ENCODE assay signal across 8 cellular contexts in the genomic region with DNA sequence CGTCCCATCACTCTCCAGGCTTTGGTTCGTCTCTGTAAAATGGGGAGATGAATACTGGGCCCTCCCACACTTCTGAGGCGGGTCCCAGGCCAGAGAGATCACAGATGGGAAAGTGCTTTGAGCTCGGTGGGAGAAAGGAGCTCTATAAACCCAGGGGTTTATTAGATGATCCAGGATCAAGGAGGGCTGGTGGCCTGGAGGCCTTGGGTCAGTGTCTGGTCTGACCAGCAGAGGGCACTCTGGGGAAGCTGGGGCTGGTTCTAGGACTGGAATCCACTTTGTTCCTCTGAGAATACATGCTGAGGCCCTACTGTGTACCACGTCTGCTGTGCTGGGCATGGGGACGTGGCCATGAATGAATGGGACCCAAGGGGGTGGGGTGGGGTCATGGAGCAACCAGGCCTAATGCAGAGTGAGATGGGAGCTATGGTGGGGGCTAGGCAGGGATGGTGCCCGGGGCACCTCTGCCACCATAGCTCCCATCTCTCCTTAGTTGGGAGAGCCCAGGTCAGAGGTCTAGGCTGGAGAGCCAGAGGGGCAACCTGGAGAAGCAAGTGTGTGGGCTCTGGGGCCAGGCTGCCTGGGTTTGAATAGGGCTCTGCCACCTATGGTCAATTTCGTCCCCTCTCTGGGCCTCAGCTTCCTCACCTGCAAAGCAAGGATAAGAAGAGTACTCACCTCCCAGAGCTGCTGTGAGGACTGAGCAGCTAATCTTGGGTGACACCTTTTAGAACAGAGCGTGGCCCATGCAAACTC. TPM values are rescaled to one million over a fixed set of nuclear protein-coding genes. Genes with fewer than 3 reads are reported as not detected.
DNase-seq lines count a peak whose midpoint lies in the region; ATAC-seq and TF ChIP-seq lines count a peak whose summit lies in the region.

No MANE protein-coding gene starts in this region.

- H3K4me3 ChIP-seq in lung = no peak overlapping the region

- no peaks in the 10 kb centered on the region for H3K36me3 ChIP-seq in lung (ENCODE audit: control insufficient read depth in 2 of 2, insufficient read depth in 2 of 2, low read length in 2 of 2)

- DNase-seq in NCI-H1436 (lab: John Stamatoyannopoulos, UW) (peak; percentile 34), NCI-H1436 treated with DMSO at 0.1 percent for 48 hours (lab: John Stamatoyannopoulos, UW) (no peak), NCI-H1105 treated with DMSO at 0.1 percent for 48 hours (lab: John Stamatoyannopoulos, UW) (peak; percentile 37), dermis microvascular lymphatic vessel endothelial cell (ENCODE audit: low read depth in 2 of 2) (peak; percentile 48 to 66), lung (ENCODE audit: low spot score) (peak; percentile 72), middle frontal gyrus (ENCODE audit: extremely low spot score, low spot score) (no peak)
- DNase-seq in activated CD4-positive, alpha-beta T cell treated with anti-CD3 and anti-CD28 coated beads for 48 hours = peak; percentile 81
- peak; percentile 30 to 38 for DNase-seq in stimulated activated CD8-positive, alpha-beta memory T cell treated with anti-CD3 and anti-CD28 coated beads, Interleukin-7, amount 100 ng/mL, for 1 hour (ENCODE audit: low read depth in 2 of 2)

- no peak for ATAC-seq in lung (ENCODE audit: insufficient read depth, low FRiP score)

- H3K4me1 ChIP-seq in lung (ENCODE audit: control insufficient read depth in 2 of 2, insufficient read depth in 2 of 2, low read length in 2 of 2) = no peaks in the 10 kb centered on the region

- no peak overlapping the region for H3K27ac ChIP-seq in lung (ENCODE audit: low read depth in 1 of 2, low read length in 1 of 2)

- H3K27me3 ChIP-seq in lung (ENCODE audit: control insufficient read depth, insufficient read depth) = no peaks in the 10 kb centered on the region

- H3K9me3 ChIP-seq in lung (ENCODE audit: control insufficient read depth in 2 of 2, insufficient read depth in 1 of 2, low read length in 1 of 2) = no peaks in the 10 kb centered on the region

- WGBS in lung, 2 donors = 67 to 75% methylated on average over 9 of the region's 9 CpGs

- TF ChIP-seq CTCF in lung (IDR thresholded peaks at IDR 0.05; ENCODE audit: control extremely low read depth, extremely low read depth) = peak; percentile 87

RNA-seq across cellular contexts. Expression of a gene that starts 9.0 kb away (rescaled TPM):
- total RNA-seq in dermis microvascular lymphatic vessel endothelial cell (0.13 TPM in 1 of 2 replicates, not detected in the other), lung (not detected)
- not detected for polyA plus RNA-seq in lung

RNA-seq across cellular contexts. Expression of a gene that starts 38.9 kb away (rescaled TPM):
- total RNA-seq in dermis microvascular lymphatic vessel endothelial cell (under 0.01 TPM in 1 of 2 replicates, not detected in the other), lung (1 to 10 TPM in 1 of 2 donors, under 1 TPM in 1; 0.37 to 1.9 TPM)
- under 1 TPM; 0.06 to 0.22 TPM for polyA plus RNA-seq in lung

Comparison
In these comparisons a context has a peak if more than half of its experiments do, and no peak if none do; other contexts are left out.
1. DNase-seq: peak in NCI-H1436 (single experiment), NCI-H1105 treated with DMSO at 0.1 percent for 48 hours (single experiment), activated CD4-positive, alpha-beta T cell treated with anti-CD3 and anti-CD28 coated beads for 48 hours (single experiment), dermis microvascular lymphatic vessel endothelial cell (2 of 2), lung (single experiment) and stimulated activated CD8-positive, alpha-beta memory T cell treated with anti-CD3 and anti-CD28 coated beads, Interleukin-7, amount 100 ng/mL, for 1 hour (2 of 2); none in NCI-H1436 treated with DMSO at 0.1 percent for 48 hours (single experiment) and middle frontal gyrus (single experiment).